ENCODE assay signal across 8 cellular contexts in genomic region chr2:20667151-20667530, GRCh38. TPM values are rescaled to one million over a fixed set of nuclear protein-coding genes. Genes with fewer than 3 reads are reported as not detected.
DNase-seq lines count a peak whose midpoint lies in the region; ATAC-seq lines count a peak whose summit lies in the region.

No MANE protein-coding gene starts in this region.

- WGBS in iPS DF 6.9 (ENCODE audit: insufficient coverage, insufficient read length): no CpG with 5 or more reads among the region's 62 CpGs

- peaks cover 14% of the 10 kb centered on the region for H3K4me1 ChIP-seq in SJSA1 (replicated peaks)
- H3K4me1 ChIP-seq in iPS DF 6.9 (ENCODE audit: control insufficient read depth, insufficient read depth, low read length): peaks cover 13% of the 10 kb centered on the region
- H3K4me1 ChIP-seq in stomach smooth muscle (ENCODE audit: control insufficient read depth, insufficient read depth, low read length): peaks cover 27% of the 10 kb centered on the region

- H3K9me3 ChIP-seq in SJSA1 (replicated peaks): no peaks in the 10 kb centered on the region; the same call in 1 of the 2 replicates
- no peaks in the 10 kb centered on the region for H3K9me3 ChIP-seq in iPS DF 6.9 (ENCODE audit: control insufficient read depth, insufficient read depth, low read length)
- H3K9me3 ChIP-seq in stomach smooth muscle (ENCODE audit: control insufficient read depth in 2 of 2, low read length in 2 of 2): no peaks in the 10 kb centered on the region

- no peak overlapping the region for H3K9ac ChIP-seq in stomach smooth muscle (ENCODE audit: low read length in 2 of 2)

- H3K36me3 ChIP-seq in SJSA1 (no peaks in the 10 kb centered on the region), iPS DF 6.9 (ENCODE audit: control insufficient read depth, insufficient read depth, low read length) (no peaks in the 10 kb centered on the region; the same call in 1 of the 2 replicates), stomach smooth muscle (ENCODE audit: control insufficient read depth in 2 of 2, insufficient read depth in 2 of 2, low read length in 2 of 2) (no peaks in the 10 kb centered on the region)

- H3K27me3 ChIP-seq in SJSA1 (replicated peaks) (peaks cover 53% of the 10 kb centered on the region), iPS DF 6.9 (ENCODE audit: control insufficient read depth, insufficient read depth, low read length) (peaks cover 93% of the 10 kb centered on the region), stomach smooth muscle (ENCODE audit: control insufficient read depth in 1 of 2, insufficient read depth in 2 of 2, low read length in 2 of 2) (peaks cover 75 to 91% of the 10 kb centered on the region in 2 donors)

- H3K27ac ChIP-seq in SJSA1 (no peak overlapping the region), iPS DF 6.9 (ENCODE audit: low read length) (no peak overlapping the region), stomach smooth muscle (ENCODE audit: low read length) (no peak overlapping the region)

- ATAC-seq in HG03520 (IDR thresholded peaks at IDR 0.05; ENCODE audit: unreplicated experiment): no peak

- peak; percentile 37 for DNase-seq in DMS53 (lab: John Stamatoyannopoulos, UW)
- no peak for DNase-seq in DMS53 treated with DMSO at 0.1 percent for 48 hours (lab: John Stamatoyannopoulos, UW; ENCODE audit: unreplicated experiment)
- no peak for DNase-seq in SJSA1 (ENCODE audit: low read depth in 1 of 2, low spot score in 2 of 2)
- no peak for DNase-seq in iPS DF 6.9 (ENCODE audit: low read depth, low spot score)
- no peak for DNase-seq in amniotic stem cell (lab: John Stamatoyannopoulos, UW)
- no peak for DNase-seq in SKM-1 (lab: John Stamatoyannopoulos, UW; ENCODE audit: unreplicated experiment)

- H3K4me3 ChIP-seq in SJSA1 (peak overlapping the region; percentile 27), iPS DF 6.9 (ENCODE audit: low read length) (peak overlapping the region; percentile 38; the same call in 1 of the 2 replicates), stomach smooth muscle (ENCODE audit: low read length in 2 of 2) (peak overlapping the region; percentile 26 to 71)

RNA-seq across cellular contexts. Expression of gene GDF7, which starts 0.2 kb away (rescaled TPM):
- 0.03 TPM in 1 of 2 replicates, not detected in the other for total RNA-seq in SJSA1 (2014; rRNA removed; shearing (Covaris generic))

RNA-seq across cellular contexts. Expression of gene HS1BP3, which starts 16.2 kb away (rescaled TPM):
- total RNA-seq in SJSA1 (2014; rRNA removed; shearing (Covaris generic)): 17.2 and 32.3 TPM in 2 replicates
